ENCODE assay signal across 9 cellular contexts in genomic region chr3:160226740-160227048, GRCh38. TPM values are rescaled to one million over a fixed set of nuclear protein-coding genes. Genes with fewer than 3 reads are reported as not detected.
DNase-seq lines count a peak whose midpoint lies in the region; ATAC-seq, FAIRE-seq and TF ChIP-seq lines count a peak whose summit lies in the region.
"Had no signal": no experiment of that assay in that cellular context is flagged by ENCODE, and none has a peak within 500 bp of the region (broad histone marks: within the 10 kb centered on the region; RNA-seq: fewer than 3 reads in every experiment).

No MANE protein-coding gene starts in this region.

- no TSS peak for BruUV-seq in endothelial cell of umbilical vein (replicated peaks; lab: Mats Ljungman, UMichigan)

- H3K4me2 ChIP-seq in MM.1S (ENCODE audit: low read depth, low read length) = peak overlapping the region; percentile 81
- no peak overlapping the region for H3K4me2 ChIP-seq in endothelial cell of umbilical vein (ENCODE audit: insufficient read depth, low read length)
- H3K4me2 ChIP-seq in parathyroid adenoma (ENCODE audit: low read length) = peak overlapping the region; percentile 74

- no peak overlapping the region for H3K27ac ChIP-seq in CD4-positive, alpha-beta memory T cell (ENCODE audit: low read depth, low read length)
- no peak overlapping the region for H3K27ac ChIP-seq in MM.1S (ENCODE audit: low read length)
- no peak overlapping the region for H3K27ac ChIP-seq in endothelial cell of umbilical vein (ENCODE audit: insufficient read depth, low read depth, low read length)
- no peak overlapping the region for H3K27ac ChIP-seq in parathyroid adenoma
- H3K27ac ChIP-seq: adrenal gland had no signal

- intact Hi-C loops in CD4-positive, alpha-beta memory T cell (cut with micrococcal nuclease) = loop anchor here (5.0 kb wide), 1 partner anchor 176 kb away; no protein-coding TSS in a partner anchor
- intact Hi-C loops in endothelial cell of umbilical vein (cut with micrococcal nuclease) = loop anchor here (1.0 to 5.0 kb wide), 4 partner anchors 8 to 186 kb away; no protein-coding TSS in a partner anchor

- H2AFZ ChIP-seq in MM.1S (ENCODE audit: low read length) = no peak overlapping the region
- H2AFZ ChIP-seq in endothelial cell of umbilical vein (ENCODE audit: low read depth, low read length) = peak overlapping the region; percentile 80
- H2AFZ ChIP-seq in parathyroid adenoma = peak overlapping the region; percentile 90

- no peak for ATAC-seq in GM18517 (IDR thresholded peaks at IDR 0.05; ENCODE audit: unreplicated experiment)

- no peaks in the 10 kb centered on the region for H3K79me2 ChIP-seq in MM.1S (ENCODE audit: low read length)
- H3K79me2 ChIP-seq in endothelial cell of umbilical vein (ENCODE audit: control insufficient read depth, insufficient read depth, low read length) = no peaks in the 10 kb centered on the region
- no peaks in the 10 kb centered on the region for H3K79me2 ChIP-seq in parathyroid adenoma

- no peak for DNase-seq in CD4-positive, alpha-beta memory T cell
- DNase-seq in MM.1S (no peak), endothelial cell of umbilical vein (ENCODE audit: low read depth, low spot score) (no peak), cerebellar nuclear complex (lab: John Stamatoyannopoulos, UW) (no peak), HuH-7.5 (ENCODE audit: low spot score) (no peak), putamen (ENCODE audit: low spot score) (no peak)
- DNase-seq: adrenal gland had no signal

- no peaks in the 10 kb centered on the region; the same call in 1 of the 2 replicates for H3F3A ChIP-seq in MM.1S (ENCODE audit: insufficient read depth, low read length)

- H4K20me1 ChIP-seq in MM.1S (ENCODE audit: insufficient read depth, low read length) (no peaks in the 10 kb centered on the region), endothelial cell of umbilical vein (replicated peaks; ENCODE audit: control insufficient read depth, extremely low read depth, insufficient read depth, low read length) (no peaks in the 10 kb centered on the region)

- H3K9me3 ChIP-seq in CD4-positive, alpha-beta memory T cell (ENCODE audit: control insufficient read depth in 1 of 2, low read length in 2 of 2) = no peaks in the 10 kb centered on the region
- H3K9me3 ChIP-seq in MM.1S (replicated peaks; ENCODE audit: insufficient read depth, low read length) = no peaks in the 10 kb centered on the region
- H3K9me3 ChIP-seq in endothelial cell of umbilical vein (replicated peaks; ENCODE audit: control insufficient read depth, insufficient read depth, low read length) = no peaks in the 10 kb centered on the region
- H3K9me3 ChIP-seq in parathyroid adenoma (ENCODE audit: control insufficient read depth, low read length) = no peaks in the 10 kb centered on the region
- H3K9me3 ChIP-seq: adrenal gland had no signal

- TF ChIP-seq POLR2A in endothelial cell of umbilical vein (IDR thresholded peaks at IDR 0.05; ENCODE audit: low read depth, low read length) = no peak

- FAIRE-seq in endothelial cell of umbilical vein (lab: Jason Lieb, UNC) = no peak

- H3K36me3 Mint-ChIP-seq in CD4-positive, alpha-beta memory T cell = no peaks in the 10 kb centered on the region

- H3K27me3 ChIP-seq in CD4-positive, alpha-beta memory T cell (ENCODE audit: insufficient read depth, low read length) = peaks cover 28% of the 10 kb centered on the region
- H3K27me3 ChIP-seq in MM.1S (replicated peaks; ENCODE audit: insufficient read depth, low read length) (0 out of 2 replicates have a peak, but pooled peaks cover 4% of the 10 kb centered on the region), endothelial cell of umbilical vein (ENCODE audit: control insufficient read depth in 2 of 2, insufficient read depth in 2 of 2, low read length in 2 of 2) (peaks cover 26 to 34% of the 10 kb centered on the region in 2 experiments), parathyroid adenoma (ENCODE audit: control insufficient read depth, insufficient read depth, low read length) (peaks cover 8% of the 10 kb centered on the region)

- peaks cover 18% of the 10 kb centered on the region for H3K4me1 ChIP-seq in CD4-positive, alpha-beta memory T cell (ENCODE audit: insufficient read depth, low read length)
- peaks cover 4% of the 10 kb centered on the region; the same call in 1 of the 2 replicates for H3K4me1 ChIP-seq in MM.1S (ENCODE audit: low read length)
- H3K4me1 ChIP-seq in endothelial cell of umbilical vein (ENCODE audit: control insufficient read depth, extremely low read depth, insufficient read depth, low read length) = peaks cover 7% of the 10 kb centered on the region
- H3K4me1 ChIP-seq in parathyroid adenoma = peaks cover 3% of the 10 kb centered on the region

- no peaks in the 10 kb centered on the region for H3K36me3 ChIP-seq in CD4-positive, alpha-beta memory T cell (ENCODE audit: insufficient read depth, low read length)
- no peaks in the 10 kb centered on the region for H3K36me3 ChIP-seq in MM.1S (replicated peaks; ENCODE audit: insufficient read depth, low read length)
- no peaks in the 10 kb centered on the region for H3K36me3 ChIP-seq in endothelial cell of umbilical vein (ENCODE audit: control insufficient read depth in 2 of 2, extremely low read depth in 1 of 2, insufficient read depth in 2 of 2, low read length in 2 of 2)
- no peaks in the 10 kb centered on the region for H3K36me3 ChIP-seq in parathyroid adenoma (ENCODE audit: control insufficient read depth, insufficient read depth, low read length)
- H3K36me3 ChIP-seq: adrenal gland had no signal

- POLR2A ChIA-PET in CD4-positive, alpha-beta memory T cell (lab: Charles Lee; ENCODE audit: partially characterized antibody) = no interaction called here
- POLR2A ChIA-PET in endothelial cell of umbilical vein (lab: Charles Lee) = no interaction called here

- CTCF ChIA-PET in CD4-positive, alpha-beta memory T cell (lab: Charles Lee; ENCODE audit: partially characterized antibody) = no interaction called here
- CTCF ChIA-PET in endothelial cell of umbilical vein (lab: Charles Lee) = interaction anchor here (1.8 kb wide), 1 partner anchor 194 kb away, joined by 5 read pairs; no protein-coding TSS in a partner anchor

- H3K4me1 Mint-ChIP-seq in CD4-positive, alpha-beta memory T cell = peaks cover 13 to 22% (median 17%) of the 10 kb centered on the region in 4 donors

- no peaks in the 10 kb centered on the region for H3K9me1 ChIP-seq in endothelial cell of umbilical vein (replicated peaks; ENCODE audit: control insufficient read depth, extremely low read depth, insufficient read depth, low read length)

- H3K4me3 ChIP-seq in CD4-positive, alpha-beta memory T cell (ENCODE audit: low read length in 2 of 2) = no peak overlapping the region
- H3K4me3 ChIP-seq in MM.1S (ENCODE audit: low read length) (peak overlapping the region; percentile 59; the same call in 1 of the 2 replicates), endothelial cell of umbilical vein (replicated peaks in 1 of 3; ENCODE audit: insufficient read depth in 1 of 3, low read depth in 1 of 3, low read length in 3 of 3) (no peak overlapping the region), parathyroid adenoma (ENCODE audit: low read depth, low read length) (no peak overlapping the region)

- H3K9me3 Mint-ChIP-seq in CD4-positive, alpha-beta memory T cell = no peaks in the 10 kb centered on the region

- peaks cover 34 to 49% of the 10 kb centered on the region in 2 donors for H3K27me3 Mint-ChIP-seq in CD4-positive, alpha-beta memory T cell

- no peak overlapping the region for H3K27ac Mint-ChIP-seq in CD4-positive, alpha-beta memory T cell

- TF ChIP-seq CTCF in MM.1S (IDR thresholded peaks at IDR 0.05; ENCODE audit: low read length) (no peak), endothelial cell of umbilical vein (IDR thresholded peaks at IDR 0.05; ENCODE audit: extremely low read depth in 1 of 2, insufficient read depth in 1 of 2, low read depth in 1 of 2, low read length in 2 of 2) (no peak), parathyroid adenoma (IDR thresholded peaks at IDR 0.05) (no peak)

- H3K9ac ChIP-seq in MM.1S (ENCODE audit: low read length) (no peak overlapping the region), endothelial cell of umbilical vein (replicated peaks; ENCODE audit: extremely low read depth, insufficient read depth, low read length) (no peak overlapping the region), parathyroid adenoma (no peak overlapping the region)

- peak overlapping the region; percentile 76 to 90 (median 84) for H3K4me3 Mint-ChIP-seq in CD4-positive, alpha-beta memory T cell

- H3K9me2 ChIP-seq in MM.1S (replicated peaks; ENCODE audit: insufficient read depth, low read length) = no peaks in the 10 kb centered on the region

- dilution Hi-C loops in endothelial cell of umbilical vein (cut with MboI; ENCODE audit: extremely low pct_ligation_motif_present, low sequenced_read_pairs) = no loop called here

TF ChIP-seq in endothelial cell of umbilical vein, 7 proteins besides CTCF, POLR2A, EP300 and RAD21:
- TF ChIP-seq MYC (IDR thresholded peaks at IDR 0.05; ENCODE audit: low read depth, low read length) (no peak), POLR2AphosphoS5 (IDR thresholded peaks at IDR 0.05; ENCODE audit: insufficient read depth, low read depth, low read length) (no peak), JUN (IDR thresholded peaks at IDR 0.05; ENCODE audit: borderline replicate concordance, insufficient read depth, insufficient read length, low read depth) (no peak), FOS (IDR thresholded peaks at IDR 0.05; ENCODE audit: borderline replicate concordance, insufficient read depth, low read length) (no peak), GATA2 (IDR thresholded peaks at IDR 0.05; ENCODE audit: insufficient read depth, insufficient read length, low read depth, low read length) (no peak), EZH2 (IDR thresholded peaks at IDR 0.05; ENCODE audit: borderline replicate concordance, low read depth, low read length, severe bottlenecking) (no peak), MAX (IDR thresholded peaks at IDR 0.05; ENCODE audit: insufficient read depth, insufficient read length) (no peak)

RNA-seq across cellular contexts. Expression of gene C3orf80, which starts 1.5 kb away (rescaled TPM):
- not detected for total RNA-seq in CD4-positive, alpha-beta memory T cell
- not detected for polyA plus RNA-seq in CD4-positive, alpha-beta memory T cell
- total RNA-seq in endothelial cell of umbilical vein = not detected in 2 replicates
- 0.03 and 0.04 TPM in 2 replicates for polyA plus RNA-seq in endothelial cell of umbilical vein
- 0.03 TPM in 1 of 2 replicates, not detected in the other for polyA plus RNA-seq in endothelial cell of umbilical vein (2011; cell fraction: cytosol; rRNA removed)
- polyA plus RNA-seq in endothelial cell of umbilical vein (2011; cell fraction: nucleus; rRNA removed) = not detected in 2 replicates
- polyA plus RNA-seq in endothelial cell of umbilical vein (2012) = not detected in 2 replicates
- polyA minus RNA-seq in endothelial cell of umbilical vein = 0.12 TPM in 1 of 2 replicates, not detected in the other
- polyA minus RNA-seq in endothelial cell of umbilical vein (2011; cell fraction: cytosol; rRNA and poly(A)+ RNA removed) = not detected
- 0.29 TPM in 1 of 2 replicates, not detected in the other for polyA minus RNA-seq in endothelial cell of umbilical vein (2011; cell fraction: nucleus; rRNA and poly(A)+ RNA removed)
